In genomic region chr3:8327739-8328138, GRCh38 we compare ENCODE assay signal across 17 cellular contexts.
DNase-seq lines count a peak whose midpoint lies in the region; ATAC-seq and TF ChIP-seq lines count a peak whose summit lies in the region.
"Had no signal": no experiment of that assay in that cellular context is flagged by ENCODE, and none has a peak within 500 bp of the region (broad histone marks: within the 10 kb centered on the region; RNA-seq: fewer than 3 reads in every experiment).

No MANE protein-coding gene starts in this region.

- peaks cover 7% of the 10 kb centered on the region for H3K4me1 ChIP-seq in CD8-positive, alpha-beta T cell (ENCODE audit: insufficient read depth, low read length)
- H3K4me1 ChIP-seq in endodermal cell (ENCODE audit: control insufficient read depth, insufficient read depth, low read length) = peaks cover 17% of the 10 kb centered on the region

- H3K9ac ChIP-seq in endodermal cell (ENCODE audit: extremely low read depth, low read length, poor library complexity, severe bottlenecking) = no peak overlapping the region

- no peaks in the 10 kb centered on the region for H3K36me3 Mint-ChIP-seq in CD8-positive, alpha-beta T cell
- H3K36me3 Mint-ChIP-seq in endodermal cell (ENCODE audit: low read depth) (no peaks in the 10 kb centered on the region), WTC11 (peaks cover 7% of the 10 kb centered on the region)

- DNase-seq in NCI-H510A treated with DMSO at 0.1 percent for 48 hours (lab: John Stamatoyannopoulos, UW) (peak; percentile 80), NCI-H510A (lab: John Stamatoyannopoulos, UW) (no peak), NCI-H2029 treated with DMSO at 0.1 percent for 48 hours (lab: John Stamatoyannopoulos, UW) (peak; percentile 87), endodermal cell (no peak), WTC11 (ENCODE audit: low spot score) (no peak)
- DNase-seq in CD8-positive, alpha-beta T cell = no peak
- DNase-seq: CD4-positive, alpha-beta T cell; DMS153; KBM-7; NCI-H1930; NCI-H526 treated with DMSO at 0.1 percent for 48 hours; Right ventricle myocardium superior; T-helper 1 cell had no signal

- H3K27ac Mint-ChIP-seq in CD8-positive, alpha-beta T cell = no peak overlapping the region
- H3K27ac Mint-ChIP-seq in endodermal cell (no peak overlapping the region), WTC11 (no peak overlapping the region)
- H3K27ac Mint-ChIP-seq: B cell; CD4-positive, alpha-beta T cell had no signal

- no peak overlapping the region for H3K27ac ChIP-seq in CD8-positive, alpha-beta T cell (ENCODE audit: low read depth, low read length)
- H3K27ac ChIP-seq in endodermal cell (ENCODE audit: low read depth, low read length) = no peak overlapping the region

- POLR2A ChIA-PET in CD8-positive, alpha-beta T cell (lab: Charles Lee) = interaction anchor here (0.9 kb wide), 1 partner anchor 89 kb away, joined by 3 read pairs; no protein-coding TSS in a partner anchor
- POLR2A ChIA-PET in WTC11 (lab: Charles Lee) = no interaction called here

- CTCF ChIA-PET in CD8-positive, alpha-beta T cell (lab: Charles Lee) = interaction anchor here (0.6 to 11.5 kb wide), 3 partner anchors 14 to 89 kb away, joined by 3 to 222 read pairs (median 3); no protein-coding TSS in a partner anchor
- CTCF ChIA-PET in WTC11 (lab: Charles Lee) = interaction anchor here (1.0 kb wide), 1 partner anchor 89 kb away, joined by 6 read pairs; no protein-coding TSS in a partner anchor

- H3K4me3 Mint-ChIP-seq in CD8-positive, alpha-beta T cell = no peak overlapping the region
- no peak overlapping the region for H3K4me3 Mint-ChIP-seq in endodermal cell
- H3K4me3 Mint-ChIP-seq in WTC11 = no peak overlapping the region
- H3K4me3 Mint-ChIP-seq: B cell; CD4-positive, alpha-beta T cell had no signal

- no peak for TF ChIP-seq CTCF in CD8-positive, alpha-beta T cell (IDR thresholded peaks at IDR 0.05)
- TF ChIP-seq CTCF in endodermal cell (conservative IDR thresholded peaks at IDR 0.05) (no peak), WTC11 (IDR thresholded peaks at IDR 0.05) (no peak)

- ATAC-seq in CD8-positive, alpha-beta T cell = peak; percentile 27
- no peak for ATAC-seq in GM21381 (IDR thresholded peaks at IDR 0.05; ENCODE audit: unreplicated experiment)
- no peak for ATAC-seq in HG02970 (IDR thresholded peaks at IDR 0.05; ENCODE audit: low FRiP score, unreplicated experiment)
- no peak for ATAC-seq in WTC11
- ATAC-seq: HepG2 had no signal

- H3K27me3 Mint-ChIP-seq in CD8-positive, alpha-beta T cell (ENCODE audit: low read depth) = no peaks in the 10 kb centered on the region
- no peaks in the 10 kb centered on the region for H3K27me3 Mint-ChIP-seq in endodermal cell (ENCODE audit: insufficient read depth)
- H3K27me3 Mint-ChIP-seq in WTC11 (ENCODE audit: low read depth) = no peaks in the 10 kb centered on the region
- H3K27me3 Mint-ChIP-seq: CD4-positive, alpha-beta T cell had no signal

- H3K4me1 Mint-ChIP-seq in CD8-positive, alpha-beta T cell (ENCODE audit: low read depth) = peaks cover 34% of the 10 kb centered on the region
- peaks cover 26% of the 10 kb centered on the region for H3K4me1 Mint-ChIP-seq in endodermal cell
- H3K4me1 Mint-ChIP-seq in WTC11 = no peaks in the 10 kb centered on the region

- no peak overlapping the region for H3K4me3 ChIP-seq in CD8-positive, alpha-beta T cell (ENCODE audit: low read depth, low read length)
- peak overlapping the region; percentile 1 for H3K4me3 ChIP-seq in endodermal cell (ENCODE audit: low read length)

- H3K27me3 ChIP-seq in CD8-positive, alpha-beta T cell (ENCODE audit: insufficient read depth, low read length) = no peaks in the 10 kb centered on the region
- H3K27me3 ChIP-seq in endodermal cell (ENCODE audit: control insufficient read depth, insufficient read depth, low read length, poor library complexity, severe bottlenecking) = no peaks in the 10 kb centered on the region

- no peaks in the 10 kb centered on the region for H3K9me3 Mint-ChIP-seq in CD8-positive, alpha-beta T cell
- peaks cover 14% of the 10 kb centered on the region for H3K9me3 Mint-ChIP-seq in endodermal cell
- H3K9me3 Mint-ChIP-seq in WTC11 = peaks cover 12% of the 10 kb centered on the region
- H3K9me3 Mint-ChIP-seq: CD4-positive, alpha-beta T cell had no signal

- H3K9me3 ChIP-seq in CD8-positive, alpha-beta T cell (ENCODE audit: low read length) = no peaks in the 10 kb centered on the region
- peaks cover 4% of the 10 kb centered on the region for H3K9me3 ChIP-seq in endodermal cell (ENCODE audit: control insufficient read depth, low read length)

- H3K36me3 ChIP-seq in CD8-positive, alpha-beta T cell (ENCODE audit: insufficient read depth, low read length) = no peaks in the 10 kb centered on the region
- no peaks in the 10 kb centered on the region for H3K36me3 ChIP-seq in endodermal cell (ENCODE audit: control insufficient read depth, insufficient read depth, low read length)

- intact Hi-C loops in CD8-positive, alpha-beta T cell (cut with DNase I, micrococcal nuclease) = loop anchor here (2.0 to 10.0 kb wide), 3 partner anchors 29 to 167 kb away; no protein-coding TSS in a partner anchor

- 61 to 90% methylated on average over 2 of the region's 2 CpGs for WGBS in endodermal cell (ENCODE audit: insufficient coverage in 1 of 2, insufficient read length in 1 of 2), 2 experiments

TF ChIP-seq in WTC11, 78 proteins besides CTCF, POLR2A, EP300 and RAD21 (continues in another document):
- TF ChIP-seq ZNF281 (CRISPR knock-in tag; IDR thresholded peaks at IDR 0.05) (no peak), ZNF425 (CRISPR knock-in tag; conservative IDR thresholded peaks at IDR 0.05) (no peak), ARID4B (CRISPR knock-in tag; IDR thresholded peaks at IDR 0.05; ENCODE audit: borderline replicate concordance) (no peak)

Comparison
In these comparisons a context has a peak if more than half of its experiments do, and no peak if none do; other contexts are left out.
1. DNase-seq: peak in NCI-H510A treated with DMSO at 0.1 percent for 48 hours (single experiment) and NCI-H2029 treated with DMSO at 0.1 percent for 48 hours (single experiment); none in NCI-H510A (single experiment), CD8-positive, alpha-beta T cell (0 of 7), endodermal cell (single experiment) and WTC11 (single experiment).